8 cellular contexts compared by ENCODE assay signal in the genomic region with DNA sequence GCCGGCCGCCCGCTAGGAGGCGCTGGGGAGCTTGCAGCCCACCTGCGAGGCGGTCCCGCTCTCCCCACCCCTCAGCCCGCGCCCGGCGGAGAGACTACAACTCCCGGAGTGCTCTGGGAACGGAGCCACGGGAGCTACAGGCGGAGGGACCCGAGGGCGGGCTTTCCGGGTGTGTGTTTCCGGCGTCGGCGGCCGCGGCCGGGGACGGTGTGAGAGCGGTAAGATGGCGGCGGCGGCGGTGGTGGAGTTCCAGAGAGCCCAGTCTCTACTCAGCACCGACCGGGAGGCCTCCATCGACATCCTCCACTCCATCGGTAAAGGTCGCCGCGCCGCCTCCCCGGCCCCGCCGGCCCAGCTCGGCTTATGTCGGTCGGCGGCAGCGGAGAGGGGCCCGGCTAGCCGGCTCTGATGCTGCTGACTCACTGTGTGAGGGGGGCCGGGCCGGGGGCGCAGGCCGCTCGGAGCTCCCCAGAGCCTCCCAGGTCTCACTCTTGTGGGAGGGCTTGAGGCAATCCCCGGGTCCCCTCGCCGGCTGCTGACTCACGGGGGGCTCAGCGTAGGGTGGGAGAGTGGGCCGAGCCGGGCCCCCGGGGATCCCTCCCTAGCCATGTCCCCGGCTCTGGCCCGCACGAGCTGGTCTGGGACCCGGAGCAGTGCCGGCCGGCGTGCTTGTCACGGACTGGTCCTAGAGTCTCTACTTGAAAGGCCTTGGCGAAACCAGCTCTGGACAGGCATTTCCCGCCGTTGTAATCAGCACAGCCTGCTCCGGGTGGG. TPM values are rescaled to one million over a fixed set of nuclear protein-coding genes. Genes with fewer than 3 reads are reported as not detected.
DNase-seq lines count a peak whose midpoint lies in the region; ATAC-seq and TF ChIP-seq lines count a peak whose summit lies in the region.

Gene PSMD11 (plus strand): TSS at position 210 of the 774 bp plus-strand sequence. CDS start 14 bp downstream, at position 224.

- 0 out of 2 replicates have a peak, but pooled peaks have one; percentile 29 for TF ChIP-seq RAD21 in IMR-90 (IDR thresholded peaks at IDR 0.05; ENCODE audit: low read length)

- H3K9ac ChIP-seq in IMR-90 (ENCODE audit: low read depth, low read length): peak within 1 kb of the TSS; percentile 80

- H2AFZ ChIP-seq in IMR-90 (replicated peaks; ENCODE audit: low read length, poor library complexity) (peak within 1 kb of the TSS; percentile 92), OCI-LY7 (ENCODE audit: low read length) (peak within 1 kb of the TSS; percentile 91; the same call in 1 of the 2 replicates)

- H4K8ac ChIP-seq in IMR-90 (ENCODE audit: low read depth in 2 of 2, low read length in 2 of 2): peak within 1 kb of the TSS in 1 of 2 experiments; percentile 91; a peak in 2 of 4 replicates

- peak within 1 kb of the TSS; percentile 90 for H3K56ac ChIP-seq in IMR-90 (ENCODE audit: extremely low read depth, insufficient read depth, low read length)

- intact Hi-C loops in IMR-90 (cut with micrococcal nuclease) (loop anchor here (10.0 kb wide), 1 partner anchor 190 kb away; no protein-coding TSS in a partner anchor), OCI-LY7 (cut with micrococcal nuclease; ENCODE audit: unreplicated experiment) (loop anchor here (1.0 to 5.0 kb wide), 2 partner anchors 94 to 192 kb away; partner anchors contain the start of gene ZNF207)

- H3K18ac ChIP-seq in IMR-90 (ENCODE audit: low read depth, low read length): no peak within 1 kb of the TSS; the same call in 1 of the 2 replicates

- ATAC-seq in GM21526 (IDR thresholded peaks at IDR 0.05; ENCODE audit: low FRiP score, unreplicated experiment) (peak; percentile 86), IMR-90 (ENCODE audit: low read depth) (peak; percentile 93)

- peak within 1 kb of the TSS; percentile 91 for H2AK9ac ChIP-seq in IMR-90 (replicated peaks; ENCODE audit: low read depth, low read length, poor library complexity)

- H3K4me1 ChIP-seq in IMR-90 (ENCODE audit: control insufficient read depth, insufficient read depth, low read length) (peaks cover 6% of the 10 kb centered on the region), OCI-LY7 (ENCODE audit: insufficient read depth, low read length, poor library complexity, severe bottlenecking) (peaks cover 25% of the 10 kb centered on the region), mononuclear cell (ENCODE audit: insufficient read depth, low read length) (peaks cover 21% of the 10 kb centered on the region)

- H3K9me2 ChIP-seq in OCI-LY7 (ENCODE audit: insufficient read depth, low read length): no peaks in the 10 kb centered on the region

- peak within 1 kb of the TSS; percentile 65 for H3K4ac ChIP-seq in IMR-90 (ENCODE audit: low read depth, low read length)

- TF ChIP-seq POLR2A in IMR-90 (IDR thresholded peaks at IDR 0.05; ENCODE audit: low read depth, low read length): peak; percentile 56; the same call in 1 of the 2 replicates

- 0 out of 2 replicates have a peak within 1 kb of the TSS, but pooled peaks have one; percentile 31 for H2AK5ac ChIP-seq in IMR-90 (ENCODE audit: low read depth, low read length)

- no TSS peak for BruUV-seq in IMR-90 (replicated peaks; lab: Mats Ljungman, UMichigan)
- no TSS peak for BruUV-seq in OCI-LY7 (replicated peaks; lab: Mats Ljungman, UMichigan)

- H3K27me3 ChIP-seq in IMR-90 (ENCODE audit: control insufficient read depth, insufficient read depth, low read length): peaks cover 6% of the 10 kb centered on the region; the same call in 1 of the 2 replicates
- H3K27me3 ChIP-seq in mononuclear cell (ENCODE audit: insufficient read depth, low read length): no peaks in the 10 kb centered on the region

- H3K4me2 ChIP-seq in IMR-90 (ENCODE audit: low read depth, low read length) (peak within 1 kb of the TSS; percentile 98), OCI-LY7 (ENCODE audit: low read length) (peak within 1 kb of the TSS; percentile 91)

- no peak within 1 kb of the TSS for H4K5ac ChIP-seq in IMR-90 (ENCODE audit: low read depth, low read length)

- 0 out of 2 replicates have a peak, but pooled peaks cover 3% of the 10 kb centered on the region for H3K9me1 ChIP-seq in IMR-90 (ENCODE audit: insufficient read depth, low read length)

- H3K79me2 ChIP-seq in OCI-LY7 (ENCODE audit: insufficient read depth, low read depth, low read length): peaks cover 51% of the 10 kb centered on the region

- in situ Hi-C loops in IMR-90 (cut with MboI; ENCODE audit: low sequenced_read_pairs): no loop called here

- H2BK120ac ChIP-seq in IMR-90 (ENCODE audit: low read depth, low read length): peak within 1 kb of the TSS; percentile 65; the same call in 1 of the 2 replicates

- TF ChIP-seq CTCF in IMR-90 (conservative IDR thresholded peaks at IDR 0.05; ENCODE audit: low read depth, low read length): peak; percentile 92
- TF ChIP-seq CTCF in OCI-LY7 (conservative IDR thresholded peaks at IDR 0.05; ENCODE audit: low read length): peak; percentile 14

- WGBS in IMR-90 (ENCODE audit: extremely low coverage in 2 of 2, insufficient read length in 1 of 2), 2 experiments: 3% methylated on average over 10 of the region's 74 CpGs; no CpG with 5 or more reads in 1 of the 2 experiments

- peak within 1 kb of the TSS; percentile 90 for H3K23ac ChIP-seq in IMR-90 (ENCODE audit: low read depth, low read length)

- H3K79me1 ChIP-seq in IMR-90 (ENCODE audit: low read depth in 1 of 2, low read length in 2 of 2): peaks cover 16 to 22% of the 10 kb centered on the region in 2 experiments; a peak in 3 of 4 replicates

- CTCF ChIA-PET in IMR-90 (lab: Yijun Ruan, JAX) (interaction anchor here (0.6 to 1.4 kb wide), 10 partner anchors 9 to 102 kb away, joined by 3 to 11 read pairs (median 3); no protein-coding TSS in a partner anchor), OCI-LY7 (lab: Charles Lee; ENCODE audit: unreplicated experiment) (interaction anchor here (0.5 to 0.9 kb wide), 5 partner anchors 10 to 319 kb away, joined by 3 to 5 read pairs (median 3); no protein-coding TSS in a partner anchor)

- peaks cover 7% of the 10 kb centered on the region; the same call in 1 of the 2 replicates for H3K36me3 ChIP-seq in IMR-90 (ENCODE audit: control insufficient read depth, insufficient read depth, low read length)
- H3K36me3 ChIP-seq in OCI-LY7 (ENCODE audit: insufficient read depth, low read length): peaks cover 39% of the 10 kb centered on the region

- peaks cover 22% of the 10 kb centered on the region; the same call in 1 of the 2 replicates for H4K20me1 ChIP-seq in IMR-90 (ENCODE audit: insufficient read depth, low read length)
- H4K20me1 ChIP-seq in OCI-LY7 (ENCODE audit: insufficient read depth, low read length): peaks cover 22% of the 10 kb centered on the region; the same call in 1 of the 2 replicates

- no peak within 1 kb of the TSS for H2BK15ac ChIP-seq in IMR-90 (ENCODE audit: low read depth, low read length)

- no peak within 1 kb of the TSS for H2BK20ac ChIP-seq in IMR-90 (ENCODE audit: low read depth, low read length)

- peak within 1 kb of the TSS; percentile 89 for H3K27ac ChIP-seq in IMR-90 (ENCODE audit: insufficient read depth, low read length)
- peak within 1 kb of the TSS; percentile 50 for H3K27ac ChIP-seq in OCI-LY7 (ENCODE audit: low read depth, low read length, poor library complexity, severe bottlenecking)

- dilution Hi-C loops in IMR-90 (cut with HindIII; ENCODE audit: low sequenced_read_pairs, unreplicated experiment): no loop called here

- peak within 1 kb of the TSS; percentile 99 for H3K4me3 ChIP-seq in IMR-90 (ENCODE audit: insufficient read depth, low read depth, low read length)
- H3K4me3 ChIP-seq in OCI-LY7 (ENCODE audit: low read depth, low read length, poor library complexity, severe bottlenecking): peak within 1 kb of the TSS; percentile 99
- H3K4me3 ChIP-seq in mononuclear cell (ENCODE audit: low read length): peak within 1 kb of the TSS; percentile 93

- peak; percentile 83 for DNase-seq in DMS114 treated with DMSO at 0.1 percent for 48 hours (lab: John Stamatoyannopoulos, UW; ENCODE audit: unreplicated experiment)
- DNase-seq in IMR-90: peak; percentile 95
- DNase-seq in OCI-LY7 (ENCODE audit: low spot score): peak; percentile 98
- peak; percentile 98 for DNase-seq in activated T-cell treated with anti-CD3 and anti-CD28 coated beads for 24 hours (ENCODE audit: low read depth)
- DNase-seq in epidermal melanocyte (ENCODE audit: insufficient read length, low spot score): peak; percentile 96
- peak; percentile 96 to 97 for DNase-seq in stimulated activated CD8-positive, alpha-beta memory T cell treated with anti-CD3 and anti-CD28 coated beads, Interleukin-4, amount 100 ng/mL, for 1 hour (ENCODE audit: low read depth in 2 of 2, low spot score in 1 of 2)

- no peaks in the 10 kb centered on the region for H3K9me3 ChIP-seq in IMR-90 (ENCODE audit: control insufficient read depth, insufficient read depth, low read length)
- no peaks in the 10 kb centered on the region for H3K9me3 ChIP-seq in OCI-LY7 (ENCODE audit: low read length)
- H3K9me3 ChIP-seq in mononuclear cell (ENCODE audit: low read depth, low read length): no peaks in the 10 kb centered on the region

- peak within 1 kb of the TSS; percentile 88 for H2BK5ac ChIP-seq in IMR-90 (ENCODE audit: low read depth, low read length, poor library complexity, severe bottlenecking)

- POLR2A ChIA-PET in IMR-90 (lab: Charles Lee; ENCODE audit: unreplicated experiment): no interaction called here
- POLR2A ChIA-PET in OCI-LY7 (lab: Charles Lee): interaction anchor here (0.7 to 1.1 kb wide), 3 partner anchors 17 to 145 kb away, joined by 3 to 6 read pairs (median 4); no protein-coding TSS in a partner anchor

- H4K91ac ChIP-seq in IMR-90 (ENCODE audit: insufficient read depth, low read depth, low read length): peak within 1 kb of the TSS; percentile 79

- H3K14ac ChIP-seq in IMR-90 (replicated peaks; ENCODE audit: low read depth, low read length): peak within 1 kb of the TSS; percentile 90

TF ChIP-seq in IMR-90, 13 proteins besides CTCF, POLR2A, EP300 and RAD21 (continues in another document):
- TF ChIP-seq, protein P1, sequence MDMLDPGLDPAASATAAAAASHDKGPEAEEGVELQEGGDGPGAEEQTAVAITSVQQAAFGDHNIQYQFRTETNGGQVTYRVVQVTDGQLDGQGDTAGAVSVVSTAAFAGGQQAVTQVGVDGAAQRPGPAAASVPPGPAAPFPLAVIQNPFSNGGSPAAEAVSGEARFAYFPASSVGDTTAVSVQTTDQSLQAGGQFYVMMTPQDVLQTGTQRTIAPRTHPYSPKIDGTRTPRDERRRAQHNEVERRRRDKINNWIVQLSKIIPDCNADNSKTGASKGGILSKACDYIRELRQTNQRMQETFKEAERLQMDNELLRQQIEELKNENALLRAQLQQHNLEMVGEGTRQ (IDR thresholded peaks at IDR 0.05; ENCODE audit: low read depth, low read length): peak; percentile 28; the same call in 1 of the 2 replicates
- TF ChIP-seq MAFK (IDR thresholded peaks at IDR 0.05; ENCODE audit: low read depth, low read length): peak; percentile 42; the same call in 1 of the 2 replicates
- TF ChIP-seq MXI1 (IDR thresholded peaks at IDR 0.05; ENCODE audit: borderline replicate concordance, low read depth, low read length): no peak

RNA-seq across cellular contexts. Expression of gene PSMD11, which starts in this region (rescaled TPM):
- 68.0 and 85.9 TPM in 2 replicates for total RNA-seq in IMR-90 (2012; rRNA removed)
- 63.4 and 64.7 TPM in 2 replicates for polyA plus RNA-seq in IMR-90 (2012; rRNA removed)
- polyA plus RNA-seq in IMR-90 (2012; cell fraction: cytosol; rRNA removed): 27.3 and 44.4 TPM in 2 replicates
- polyA plus RNA-seq in IMR-90 (2012; cell fraction: nucleus; rRNA removed; ENCODE audit: low replicate concordance): 22.8 and 69.6 TPM in 2 replicates
- 81.0 and 89.3 TPM in 2 replicates for total RNA-seq in OCI-LY7 (2014; rRNA removed; shearing (Covaris generic))
- total RNA-seq in OCI-LY7 (2022): 123 and 137 TPM in 2 replicates
- total RNA-seq in mononuclear cell: 84.0 TPM

Comparison
In these comparisons a context has a peak if more than half of its experiments do, and no peak if none do; other contexts are left out.
1. Peak in every context shown above with its lines: DNase-seq, ATAC-seq, H3K4me3 ChIP-seq and H3K27ac ChIP-seq.